Comparison of ENCODE assay signal across 3 cellular contexts in genomic region chr6:53273356-53273755, GRCh38.
TF ChIP-seq lines count a peak whose summit lies in the region.

No MANE protein-coding gene starts in this region.

TF ChIP-seq in SK-N-SH, 30 proteins besides CTCF, POLR2A, EP300 and RAD21:
- TF ChIP-seq NFIC (IDR thresholded peaks at IDR 0.05; ENCODE audit: borderline replicate concordance) (no peak), USF1 (IDR thresholded peaks at IDR 0.05; ENCODE audit: borderline replicate concordance, low read depth) (no peak), EZH2phosphoT487 (IDR thresholded peaks at IDR 0.05; ENCODE audit: borderline replicate concordance, low read depth) (no peak), SIN3A (IDR thresholded peaks at IDR 0.05; ENCODE audit: borderline replicate concordance, low read depth, low read length) (no peak), GABPA (IDR thresholded peaks at IDR 0.05; ENCODE audit: low read depth) (no peak), NRF1 (IDR thresholded peaks at IDR 0.05; ENCODE audit: low read depth, low read length) (no peak), ZBTB33 (IDR thresholded peaks at IDR 0.05; ENCODE audit: borderline replicate concordance, low read depth) (no peak), POLR2AphosphoS5 (IDR thresholded peaks at IDR 0.05; ENCODE audit: low read depth, low read length) (no peak), GATA2 (CRISPR knock-in tag; IDR thresholded peaks at IDR 0.05) (no peak), MAX (IDR thresholded peaks at IDR 0.05; ENCODE audit: low read depth) (no peak)
TF ChIP-seq in SK-N-SH: peak in this region for 0.

TF ChIP-seq in SK-N-SH treated with all-trans-retinoic acid at 6 μM for 48 hours, 23 proteins besides CTCF, POLR2A, EP300 and RAD21:
- TF ChIP-seq ZFP3 (CRISPR knock-in tag; IDR thresholded peaks at IDR 0.05) (no peak), ISL1 (CRISPR knock-in tag; IDR thresholded peaks at IDR 0.05) (no peak), SNAI2 (CRISPR knock-in tag; IDR thresholded peaks at IDR 0.05) (no peak), ESRRG (CRISPR knock-in tag; IDR thresholded peaks at IDR 0.05) (no peak), ARNTL (CRISPR knock-in tag; IDR thresholded peaks at IDR 0.05; ENCODE audit: borderline replicate concordance, low read depth) (no peak), PPARA (CRISPR knock-in tag; IDR thresholded peaks at IDR 0.05; ENCODE audit: borderline replicate concordance) (no peak), GLIS3 (CRISPR knock-in tag; IDR thresholded peaks at IDR 0.05) (no peak), TOX (CRISPR knock-in tag; IDR thresholded peaks at IDR 0.05; ENCODE audit: borderline replicate concordance) (no peak), POU6F1 (CRISPR knock-in tag; IDR thresholded peaks at IDR 0.05; ENCODE audit: borderline replicate concordance, low read depth) (no peak), ZC3H10 (CRISPR knock-in tag; IDR thresholded peaks at IDR 0.05) (no peak), ZFP30 (CRISPR knock-in tag; IDR thresholded peaks at IDR 0.05) (no peak), RARB (CRISPR knock-in tag; IDR thresholded peaks at IDR 0.05) (no peak), OSR1 (CRISPR knock-in tag; IDR thresholded peaks at IDR 0.05) (no peak), ZNF8 (CRISPR knock-in tag; IDR thresholded peaks at IDR 0.05) (no peak), CSRNP3 (CRISPR knock-in tag; IDR thresholded peaks at IDR 0.05) (no peak), ZNF565 (CRISPR knock-in tag; conservative IDR thresholded peaks at IDR 0.05; ENCODE audit: low read depth) (no peak), TCF4 (CRISPR knock-in tag; IDR thresholded peaks at IDR 0.05; ENCODE audit: borderline replicate concordance) (no peak), CSDC2 (CRISPR knock-in tag; IDR thresholded peaks at IDR 0.05) (no peak)
TF ChIP-seq in SK-N-SH treated with all-trans-retinoic acid at 6 μM for 48 hours: peak in this region for 0.

TF ChIP-seq in H1, 55 proteins besides CTCF, POLR2A, EP300 and RAD21:
- TF ChIP-seq SIRT6 (IDR thresholded peaks at IDR 0.05; ENCODE audit: low read length) (no peak), POLR2AphosphoS5 (IDR thresholded peaks at IDR 0.05; ENCODE audit: low read depth, low read length) (no peak), MAX (IDR thresholded peaks at IDR 0.05) (no peak), E2F6 (IDR thresholded peaks at IDR 0.05) (no peak)
